21 cellular contexts compared by ENCODE assay signal in genomic region chr22:49703391-49703926, GRCh38.
DNase-seq lines count a peak whose midpoint lies in the region; ATAC-seq and TF ChIP-seq lines count a peak whose summit lies in the region.
"Had no signal": no experiment of that assay in that cellular context is flagged by ENCODE, and none has a peak within 500 bp of the region (broad histone marks: within the 10 kb centered on the region; RNA-seq: fewer than 3 reads in every experiment).

No MANE protein-coding gene starts in this region.

- WGBS in mesenchymal stem cell: 79% methylated on average over 14 of the region's 19 CpGs

- peak; percentile 38 for DNase-seq in activated CD8-positive, alpha-beta memory T cell treated with anti-CD3 and anti-CD28 coated beads, Interleukin-2, amount 50 U/mL, for 48 hours
- DNase-seq in activated CD8-positive, alpha-beta memory T cell treated with anti-CD3 and anti-CD28 coated beads, Interleukin-2, amount 50 U/mL, for 4 hours: no peak
- DNase-seq in islet precursor cell: peak; percentile 40
- DNase-seq in osteocyte (ENCODE audit: extremely low spot score, unreplicated experiment): peak; percentile 80
- DNase-seq in stimulated activated CD8-positive, alpha-beta memory T cell treated with anti-CD3 and anti-CD28 coated beads, Interleukin-4, amount 100 ng/mL, for 48 hours: peak; percentile 2
- no peak for DNase-seq in mesenchymal stem cell
- DNase-seq: 8988T; BE2C; C1 segment of cervical spinal cord; CD4-positive, CD25-positive, alpha-beta regulatory T cell; COR-L47; DMS153; DMS79; GDM1; GOT3; H9; IMR-90 had no signal

- no peak overlapping the region for H3K4me2 ChIP-seq in mesenchymal stem cell (ENCODE audit: low read length, poor library complexity, severe bottlenecking)

- H2BK15ac ChIP-seq in mesenchymal stem cell (ENCODE audit: low read depth, poor library complexity, severe bottlenecking): no peak overlapping the region

- no peaks in the 10 kb centered on the region for H3K79me1 ChIP-seq in mesenchymal stem cell (replicated peaks; ENCODE audit: low read length, poor library complexity, severe bottlenecking)

- no peaks in the 10 kb centered on the region for H3K36me3 ChIP-seq in mesenchymal stem cell (ENCODE audit: control insufficient read depth in 1 of 2, insufficient read depth in 2 of 2, low read depth in 1 of 2, low read length in 2 of 2)
- H3K36me3 ChIP-seq: BE2C had no signal

- H3K14ac ChIP-seq in mesenchymal stem cell (ENCODE audit: low read length in 2 of 2): no peak overlapping the region

- TF ChIP-seq CTCF in osteocyte (IDR thresholded peaks at IDR 0.05): no peak

- H3K4me3 ChIP-seq in mesenchymal stem cell (ENCODE audit: insufficient read depth in 1 of 2, low read depth in 1 of 2, low read length in 2 of 2): no peak overlapping the region
- H3K4me3 ChIP-seq: K562 had no signal

- H3K4ac ChIP-seq in mesenchymal stem cell (ENCODE audit: low read depth in 1 of 2, low read length in 2 of 2): no peak overlapping the region

- no peak overlapping the region for H4K8ac ChIP-seq in mesenchymal stem cell (ENCODE audit: low read length)

- no peaks in the 10 kb centered on the region for H3K36me3 Mint-ChIP-seq in osteocyte (ENCODE audit: unreplicated experiment)
- H3K36me3 Mint-ChIP-seq: CD4-positive, CD25-positive, alpha-beta regulatory T cell had no signal

- H3K27ac ChIP-seq in mesenchymal stem cell (ENCODE audit: low read length, poor library complexity, severe bottlenecking): no peak overlapping the region

- no peak overlapping the region for H2BK12ac ChIP-seq in mesenchymal stem cell (ENCODE audit: low read length in 2 of 2)

- no peak overlapping the region for H4K91ac ChIP-seq in mesenchymal stem cell (ENCODE audit: low read length)

- no peak overlapping the region for H3K9ac ChIP-seq in mesenchymal stem cell (ENCODE audit: low read length)

- no peak overlapping the region for H3K4me3 Mint-ChIP-seq in osteocyte (ENCODE audit: unreplicated experiment)
- H3K4me3 Mint-ChIP-seq: CD4-positive, CD25-positive, alpha-beta regulatory T cell; CD8-positive, alpha-beta memory T cell; H9 had no signal

- no peak overlapping the region for H3K27ac Mint-ChIP-seq in osteocyte (ENCODE audit: unreplicated experiment)
- H3K27ac Mint-ChIP-seq: CD4-positive, CD25-positive, alpha-beta regulatory T cell; CD8-positive, alpha-beta memory T cell; H9 had no signal

- H2BK120ac ChIP-seq in mesenchymal stem cell (ENCODE audit: low read depth, low read length): no peak overlapping the region

- ATAC-seq in GM19463 (IDR thresholded peaks at IDR 0.05; ENCODE audit: unreplicated experiment): no peak
- no peak for ATAC-seq in GM18502 (IDR thresholded peaks at IDR 0.05; ENCODE audit: poor library complexity, unreplicated experiment)

- H3K27me3 Mint-ChIP-seq in osteocyte (ENCODE audit: unreplicated experiment): no peaks in the 10 kb centered on the region

- H2AK5ac ChIP-seq in mesenchymal stem cell (ENCODE audit: low read length, severe bottlenecking): no peak overlapping the region

- H2BK5ac ChIP-seq in mesenchymal stem cell (ENCODE audit: low read depth, low read length, poor library complexity, severe bottlenecking): no peak overlapping the region

- H2AFZ ChIP-seq in mesenchymal stem cell (ENCODE audit: low read depth, low read length): no peak overlapping the region

- H3K18ac ChIP-seq in mesenchymal stem cell (ENCODE audit: low read depth in 1 of 2, low read length in 2 of 2): no peak overlapping the region

- peaks cover 10% of the 10 kb centered on the region for H3K9me3 Mint-ChIP-seq in osteocyte (ENCODE audit: unreplicated experiment)

- H3K27me3 ChIP-seq in mesenchymal stem cell (ENCODE audit: control insufficient read depth in 1 of 2, insufficient read depth in 1 of 2, low read length in 2 of 2): peaks cover 0 to 4% of the 10 kb centered on the region in 2 experiments

- H3K23ac ChIP-seq in mesenchymal stem cell (ENCODE audit: low read length in 2 of 2): no peak overlapping the region

- H3K9me3 ChIP-seq in mesenchymal stem cell (ENCODE audit: control insufficient read depth, low read length): no peaks in the 10 kb centered on the region
- H3K9me3 ChIP-seq: BE2C had no signal

- H3K4me1 ChIP-seq in mesenchymal stem cell (ENCODE audit: control insufficient read depth, insufficient read depth, low read depth, low read length): no peaks in the 10 kb centered on the region
- H3K4me1 ChIP-seq: BE2C had no signal

- no peaks in the 10 kb centered on the region for H3K4me1 Mint-ChIP-seq in osteocyte (ENCODE audit: unreplicated experiment)
- H3K4me1 Mint-ChIP-seq: CD8-positive, alpha-beta memory T cell; H9 had no signal

Comparison
In these comparisons a context has a peak if more than half of its experiments do, and no peak if none do; other contexts are left out.
1. DNase-seq: peak in activated CD8-positive, alpha-beta memory T cell treated with anti-CD3 and anti-CD28 coated beads, Interleukin-2, amount 50 U/mL, for 48 hours (single experiment), islet precursor cell (single experiment), osteocyte (single experiment) and stimulated activated CD8-positive, alpha-beta memory T cell treated with anti-CD3 and anti-CD28 coated beads, Interleukin-4, amount 100 ng/mL, for 48 hours (single experiment); none in activated CD8-positive, alpha-beta memory T cell treated with anti-CD3 and anti-CD28 coated beads, Interleukin-2, amount 50 U/mL, for 4 hours (single experiment) and mesenchymal stem cell (single experiment).